In genomic region chr6:111212625-111213024, GRCh38 we compare ENCODE assay signal across 25 cellular contexts.
DNase-seq lines count a peak whose midpoint lies in the region; ATAC-seq, FAIRE-seq and TF ChIP-seq lines count a peak whose summit lies in the region.
"Had no signal": no experiment of that assay in that cellular context is flagged by ENCODE, and none has a peak within 500 bp of the region (broad histone marks: within the 10 kb centered on the region; RNA-seq: fewer than 3 reads in every experiment).

No MANE protein-coding gene starts in this region.

- no peak overlapping the region for H3K4ac ChIP-seq in IMR-90 (ENCODE audit: low read depth, low read length)

- H3K9ac ChIP-seq in IMR-90 (ENCODE audit: low read depth, low read length) (no peak overlapping the region), K562 (ENCODE audit: insufficient read depth in 1 of 2, low read depth in 2 of 2, low read length in 2 of 2) (no peak overlapping the region), Karpas-422 (ENCODE audit: low read length) (no peak overlapping the region)

- no peaks in the 10 kb centered on the region for H3K79me1 ChIP-seq in IMR-90 (ENCODE audit: low read depth in 1 of 2, low read length in 2 of 2)

- no peak overlapping the region for H3K27ac Mint-ChIP-seq in CD4-positive, alpha-beta T cell
- H3K27ac Mint-ChIP-seq in activated naive CD4-positive, alpha-beta T cell treated with anti-CD3 and anti-CD28 coated beads, Interleukin-2, amount 10 ng/mL, durations not matched to agents 7 days and 5 days = no peak overlapping the region
- H3K27ac Mint-ChIP-seq: B cell; CD4-positive, alpha-beta memory T cell; CD8-positive, alpha-beta memory T cell had no signal

- H2AK9ac ChIP-seq in IMR-90 (replicated peaks; ENCODE audit: low read depth, low read length, poor library complexity) = no peak overlapping the region

- no peak overlapping the region for H4K5ac ChIP-seq in IMR-90 (ENCODE audit: low read depth, low read length)

- H4K91ac ChIP-seq in IMR-90 (ENCODE audit: insufficient read depth, low read depth, low read length) = no peak overlapping the region

- H3K4me3 ChIP-seq in IMR-90 (ENCODE audit: insufficient read depth, low read depth, low read length) = no peak overlapping the region
- no peak overlapping the region for H3K4me3 ChIP-seq in K562
- no peak overlapping the region for H3K4me3 ChIP-seq in gastrocnemius medialis
- no peak overlapping the region for H3K4me3 ChIP-seq in Karpas-422 (ENCODE audit: low read length)
- H3K4me3 ChIP-seq: BLaER1 treated with 17β-estradiol and CSF1 and Interleukin-3, amounts not matched to agents 10 nM and 100 nM; GM12878 had no signal

- no peak overlapping the region for H3K23ac ChIP-seq in IMR-90 (ENCODE audit: low read depth, low read length)

- H3K9me1 ChIP-seq in IMR-90 (ENCODE audit: insufficient read depth, low read length) (no peaks in the 10 kb centered on the region), K562 (ENCODE audit: control insufficient read depth, insufficient read depth, low read length) (no peaks in the 10 kb centered on the region)

- ATAC-seq in IMR-90 (ENCODE audit: low read depth) (no peak), K562 (no peak), gastrocnemius medialis (no peak)
- ATAC-seq in CD4-positive, alpha-beta T cell (ENCODE audit: poor library complexity) = no peak
- ATAC-seq: GM12878 had no signal

- no peaks in the 10 kb centered on the region; the same call in 1 of the 2 replicates for H3K27me3 ChIP-seq in IMR-90 (ENCODE audit: control insufficient read depth, insufficient read depth, low read length)
- peaks cover 4 to 6% of the 10 kb centered on the region in 2 experiments; a peak in 4 of 5 replicates for H3K27me3 ChIP-seq in K562 (ENCODE audit: control insufficient read depth in 2 of 2, insufficient read depth in 2 of 2, low read length in 2 of 2)
- no peaks in the 10 kb centered on the region for H3K27me3 ChIP-seq in gastrocnemius medialis
- H3K27me3 ChIP-seq in CD4-positive, alpha-beta T cell (ENCODE audit: control insufficient read depth, insufficient read depth, low read length) = no peaks in the 10 kb centered on the region
- H3K27me3 ChIP-seq in Karpas-422 (ENCODE audit: low read length) = no peaks in the 10 kb centered on the region
- H3K27me3 ChIP-seq: BLaER1 treated with 17β-estradiol and CSF1 and Interleukin-3, amounts not matched to agents 10 nM and 100 nM had no signal

- no peak overlapping the region for H2BK120ac ChIP-seq in IMR-90 (ENCODE audit: low read depth, low read length)

- no peaks in the 10 kb centered on the region for H3K9me3 ChIP-seq in IMR-90 (ENCODE audit: control insufficient read depth, insufficient read depth, low read length)
- H3K9me3 ChIP-seq in K562 (replicated peaks; ENCODE audit: control insufficient read depth, insufficient read depth, low read depth, low read length) = no peaks in the 10 kb centered on the region
- H3K9me3 ChIP-seq in gastrocnemius medialis = no peaks in the 10 kb centered on the region
- H3K9me3 ChIP-seq in CD4-positive, alpha-beta T cell (ENCODE audit: control insufficient read depth, low read length) = no peaks in the 10 kb centered on the region
- H3K9me3 ChIP-seq in Karpas-422 (ENCODE audit: low read length) = no peaks in the 10 kb centered on the region
- H3K9me3 ChIP-seq: BLaER1 treated with 17β-estradiol and CSF1 and Interleukin-3, amounts not matched to agents 10 nM and 100 nM had no signal

- H2AFZ ChIP-seq in IMR-90 (replicated peaks; ENCODE audit: low read length, poor library complexity) = no peak overlapping the region
- no peak overlapping the region for H2AFZ ChIP-seq in K562 (ENCODE audit: low read depth, low read length)
- no peak overlapping the region for H2AFZ ChIP-seq in Karpas-422 (ENCODE audit: low read length)

- no peak overlapping the region for H3K27ac ChIP-seq in IMR-90 (ENCODE audit: insufficient read depth, low read length)
- H3K27ac ChIP-seq in K562 (ENCODE audit: extremely low read depth, low read depth, low read length) = no peak overlapping the region
- H3K27ac ChIP-seq in gastrocnemius medialis = peak overlapping the region; percentile 67 to 72 (median 68)
- H3K27ac ChIP-seq in CD4-positive, alpha-beta T cell (ENCODE audit: low read depth, low read length) = no peak overlapping the region
- no peak overlapping the region for H3K27ac ChIP-seq in Karpas-422 (ENCODE audit: low read length)
- H3K27ac ChIP-seq: BLaER1 treated with 17β-estradiol and CSF1 and Interleukin-3, amounts not matched to agents 10 nM and 100 nM; C4-2B had no signal

- in situ Hi-C loops in IMR-90 (cut with MboI; ENCODE audit: low sequenced_read_pairs) = loop anchor here (25.0 kb wide), 1 partner anchor 675 kb away; no protein-coding TSS in a partner anchor
- in situ Hi-C loops in K562 (cut with MboI) = loop anchor here (5.0 kb wide), 1 partner anchor 155 kb away; no protein-coding TSS in a partner anchor
- in situ Hi-C loops in gastrocnemius medialis (cut with MboI; ENCODE audit: low sequenced_read_pairs in 4 of 4) = loop anchor here (5.0 to 25.0 kb wide), 4 partner anchors 150 to 675 kb away; no protein-coding TSS in a partner anchor

- H3K4me3 Mint-ChIP-seq in CD4-positive, alpha-beta T cell = no peak overlapping the region
- H3K4me3 Mint-ChIP-seq in activated naive CD4-positive, alpha-beta T cell treated with anti-CD3 and anti-CD28 coated beads, Interleukin-2, amount 10 ng/mL, durations not matched to agents 7 days and 5 days = no peak overlapping the region
- H3K4me3 Mint-ChIP-seq: B cell; CD4-positive, alpha-beta memory T cell; CD8-positive, alpha-beta memory T cell had no signal

- H3K9me3 Mint-ChIP-seq in CD4-positive, alpha-beta T cell = no peaks in the 10 kb centered on the region
- no peaks in the 10 kb centered on the region for H3K9me3 Mint-ChIP-seq in activated naive CD4-positive, alpha-beta T cell treated with anti-CD3 and anti-CD28 coated beads, Interleukin-2, amount 10 ng/mL, durations not matched to agents 7 days and 5 days
- H3K9me3 Mint-ChIP-seq: CD4-positive, alpha-beta memory T cell; CD8-positive, alpha-beta memory T cell had no signal

- H2AK5ac ChIP-seq in IMR-90 (ENCODE audit: low read depth, low read length) = no peak overlapping the region

- H2BK15ac ChIP-seq in IMR-90 (ENCODE audit: low read depth, low read length) = no peak overlapping the region

- H4K8ac ChIP-seq in IMR-90 (ENCODE audit: low read depth in 2 of 2, low read length in 2 of 2) = no peak overlapping the region

- no peak overlapping the region for H3K18ac ChIP-seq in IMR-90 (ENCODE audit: low read depth, low read length)

- H3K4me1 Mint-ChIP-seq in CD4-positive, alpha-beta T cell (ENCODE audit: low read depth) = peaks cover 6% of the 10 kb centered on the region
- H3K4me1 Mint-ChIP-seq in activated naive CD4-positive, alpha-beta T cell treated with anti-CD3 and anti-CD28 coated beads, Interleukin-2, amount 10 ng/mL, durations not matched to agents 7 days and 5 days = no peaks in the 10 kb centered on the region
- H3K4me1 Mint-ChIP-seq: B cell; CD4-positive, alpha-beta memory T cell; CD8-positive, alpha-beta memory T cell had no signal

- TF ChIP-seq RAD21 in IMR-90 (IDR thresholded peaks at IDR 0.05; ENCODE audit: low read length) = no peak
- no peak for TF ChIP-seq RAD21 in K562 (CRISPR knock-in tag; conservative IDR thresholded peaks at IDR 0.05 in 1 of 2, IDR thresholded peaks at IDR 0.05 in 1 of 2)

- intact Hi-C loops in IMR-90 (cut with micrococcal nuclease) = no loop called here
- intact Hi-C loops in K562 (cut with micrococcal nuclease) = loop anchor here (5.0 kb wide), 2 partner anchors 40 to 180 kb away; no protein-coding TSS in a partner anchor
- intact Hi-C loops in gastrocnemius medialis (cut with DNase I; ENCODE audit: low total_unique reads) = loop anchor here (5.0 to 10.0 kb wide), 2 partner anchors 90 to 128 kb away; partner anchors contain the start of gene SLC16A10
- intact Hi-C loops in CD4-positive, alpha-beta T cell (cut with DNase I, micrococcal nuclease) = loop anchor here (5.0 to 10.0 kb wide), 2 partner anchors 530 to 688 kb away; no protein-coding TSS in a partner anchor

- H2BK20ac ChIP-seq in IMR-90 (ENCODE audit: low read depth, low read length) = no peak overlapping the region

- H3K9me2 ChIP-seq in Karpas-422 (replicated peaks; ENCODE audit: insufficient read depth, low read length) = no peaks in the 10 kb centered on the region

- TF ChIP-seq POLR2A in IMR-90 (IDR thresholded peaks at IDR 0.05; ENCODE audit: low read depth, low read length) (no peak), K562 (conservative IDR thresholded peaks at IDR 0.05) (no peak), gastrocnemius medialis (IDR thresholded peaks at IDR 0.05) (no peak)

- TF ChIP-seq EP300 in K562 (IDR thresholded peaks at IDR 0.05; ENCODE audit: low read length) = no peak

- dilution Hi-C loops in IMR-90 (cut with HindIII; ENCODE audit: low sequenced_read_pairs, unreplicated experiment) = no loop called here

- no peak for TF ChIP-seq CTCF in IMR-90 (conservative IDR thresholded peaks at IDR 0.05; ENCODE audit: low read depth, low read length)
- TF ChIP-seq CTCF in K562 (IDR thresholded peaks at IDR 0.05 in 2 of 3, conservative IDR thresholded peaks at IDR 0.05 in 1 of 3; ENCODE audit: insufficient read depth in 2 of 3, low read depth in 1 of 3, low read length in 3 of 3) = no peak
- no peak for TF ChIP-seq CTCF in gastrocnemius medialis (IDR thresholded peaks at IDR 0.05 in 4 of 5, conservative IDR thresholded peaks at IDR 0.05 in 1 of 5)
- no peak for TF ChIP-seq CTCF in CD4-positive, alpha-beta T cell (IDR thresholded peaks at IDR 0.05)

- no peak overlapping the region for H3K14ac ChIP-seq in IMR-90 (replicated peaks; ENCODE audit: low read depth, low read length)

- H3K36me3 ChIP-seq in IMR-90 (ENCODE audit: control insufficient read depth, insufficient read depth, low read length) = no peaks in the 10 kb centered on the region
- H3K36me3 ChIP-seq in K562 (ENCODE audit: control insufficient read depth, insufficient read depth, low read length) = no peaks in the 10 kb centered on the region
- H3K36me3 ChIP-seq in gastrocnemius medialis = peaks cover 0 to 6% of the 10 kb centered on the region in 2 donors
- H3K36me3 ChIP-seq in Karpas-422 (ENCODE audit: insufficient read depth, low read length) = no peaks in the 10 kb centered on the region

- H3K4me1 ChIP-seq in IMR-90 (ENCODE audit: control insufficient read depth, insufficient read depth, low read length) (no peaks in the 10 kb centered on the region), K562 (replicated peaks in 1 of 2; ENCODE audit: control insufficient read depth in 2 of 2, insufficient read depth in 2 of 2, low read length in 2 of 2) (peaks cover 0 to 7% of the 10 kb centered on the region in 2 experiments; a peak in 2 of 5 replicates), gastrocnemius medialis (peaks cover 27 to 36% of the 10 kb centered on the region in 2 donors), Karpas-422 (ENCODE audit: low read length) (no peaks in the 10 kb centered on the region)
- H3K4me1 ChIP-seq: BLaER1 treated with 17β-estradiol and CSF1 and Interleukin-3, amounts not matched to agents 10 nM and 100 nM had no signal

- no CpG with 5 or more reads among the region's 3 CpGs for WGBS in IMR-90 (ENCODE audit: extremely low coverage in 2 of 2, insufficient read length in 1 of 2), 2 experiments
- 17% methylated on average over 3 of the region's 3 CpGs for WGBS in K562 (ENCODE audit: insufficient coverage, low coverage, missing lambda C conversion rate)

- POLR2A ChIA-PET in IMR-90 (lab: Charles Lee; ENCODE audit: unreplicated experiment) (no interaction called here), K562 (lab: Yijun Ruan, JAX) (interaction anchor here (1.4 kb wide), 1 partner anchor 39 kb away, joined by 3 read pairs; no protein-coding TSS in a partner anchor)
- POLR2A ChIA-PET in CD4-positive, alpha-beta T cell (lab: Charles Lee) = no interaction called here

- no peak overlapping the region for H3K4me2 ChIP-seq in IMR-90 (ENCODE audit: low read depth, low read length)
- H3K4me2 ChIP-seq in K562 (ENCODE audit: insufficient read depth, low read length) = no peak overlapping the region
- no peak overlapping the region for H3K4me2 ChIP-seq in Karpas-422 (ENCODE audit: low read depth, low read length, poor library complexity, severe bottlenecking)
- H3K4me2 ChIP-seq: BLaER1 treated with 17β-estradiol and CSF1 and Interleukin-3, amounts not matched to agents 10 nM and 100 nM had no signal

- DNase-seq in IMR-90 (no peak), K562 (ENCODE audit: extremely low read depth in 1 of 4, low spot score in 3 of 4) (no peak), gastrocnemius medialis (no peak), Karpas-422 (no peak)
- DNase-seq in CD4-positive, alpha-beta T cell = no peak
- no peak for DNase-seq in activated naive CD4-positive, alpha-beta T cell treated with anti-CD3 and anti-CD28 coated beads, Interleukin-2, amount 10 ng/mL, durations not matched to agents 7 days and 5 days
- DNase-seq: 8988T; AML-193; CD4-positive, alpha-beta memory T cell; CD8-positive, alpha-beta memory T cell; COR-L47; DMS 273 treated with DMSO at 0.1 percent for 48 hours; DMS153; DMS53; DMS79; DND-41; EL; GDM1 had no signal

- no peaks in the 10 kb centered on the region for H3K79me2 ChIP-seq in K562 (ENCODE audit: control insufficient read depth, insufficient read depth, low read length)
- H3K79me2 ChIP-seq in Karpas-422 (ENCODE audit: low read length) = no peaks in the 10 kb centered on the region

- H3K56ac ChIP-seq in IMR-90 (ENCODE audit: extremely low read depth, insufficient read depth, low read length) = no peak overlapping the region

- no peaks in the 10 kb centered on the region for H4K20me1 ChIP-seq in IMR-90 (ENCODE audit: insufficient read depth, low read length)
- 0 out of 2 replicates have a peak, but pooled peaks cover 3% of the 10 kb centered on the region for H4K20me1 ChIP-seq in K562 (replicated peaks; ENCODE audit: control insufficient read depth, insufficient read depth, low read length)
- no peaks in the 10 kb centered on the region for H4K20me1 ChIP-seq in Karpas-422 (ENCODE audit: insufficient read depth, low read depth, low read length)

- BruUV-seq in IMR-90 (replicated peaks; lab: Mats Ljungman, UMichigan) (no TSS peak), K562 (replicated peaks; lab: Mats Ljungman, UMichigan) (no TSS peak)

- peaks cover 6% of the 10 kb centered on the region for H3K36me3 Mint-ChIP-seq in CD4-positive, alpha-beta T cell (ENCODE audit: low read depth)
- no peaks in the 10 kb centered on the region for H3K36me3 Mint-ChIP-seq in activated naive CD4-positive, alpha-beta T cell treated with anti-CD3 and anti-CD28 coated beads, Interleukin-2, amount 10 ng/mL, durations not matched to agents 7 days and 5 days
- H3K36me3 Mint-ChIP-seq: CD8-positive, alpha-beta memory T cell had no signal

- FAIRE-seq in K562 (lab: Jason Lieb, UNC) = no peak
- FAIRE-seq: A204.1, GM12878, GM12892, GM18507 had no signal

- no peak overlapping the region for H2BK5ac ChIP-seq in IMR-90 (ENCODE audit: low read depth, low read length, poor library complexity, severe bottlenecking)

- no peaks in the 10 kb centered on the region for H3K27me3 Mint-ChIP-seq in CD4-positive, alpha-beta T cell
- H3K27me3 Mint-ChIP-seq in activated naive CD4-positive, alpha-beta T cell treated with anti-CD3 and anti-CD28 coated beads, Interleukin-2, amount 10 ng/mL, durations not matched to agents 7 days and 5 days = no peaks in the 10 kb centered on the region
- H3K27me3 Mint-ChIP-seq: B cell had no signal

- CTCF ChIA-PET in IMR-90 (lab: Yijun Ruan, JAX) (interaction anchor here (1.2 kb wide), 1 partner anchor 155 kb away, joined by 4 read pairs; no protein-coding TSS in a partner anchor), K562 (lab: Yijun Ruan, JAX; ENCODE audit: low intra/inter-chr PET ratio) (no interaction called here)
- CTCF ChIA-PET in CD4-positive, alpha-beta T cell (lab: Charles Lee) = no interaction called here
- CTCF ChIA-PET in activated naive CD4-positive, alpha-beta T cell treated with anti-CD3 and anti-CD28 coated beads, Interleukin-2, amount 10 ng/mL, durations not matched to agents 7 days and 5 days (lab: Charles Lee) = interaction anchor here (0.7 to 2.7 kb wide), 7 partner anchors 48 to 685 kb away, joined by 3 to 12 read pairs (median 3); no protein-coding TSS in a partner anchor

Comparison
In these comparisons a context has a peak if more than half of its experiments do, and no peak if none do; other contexts are left out.
1. H3K27ac ChIP-seq: peak in gastrocnemius medialis (4 of 4); none in IMR-90 (single experiment), K562 (single experiment), CD4-positive, alpha-beta T cell (single experiment) and Karpas-422 (single experiment).
2. CTCF ChIA-PET loops: an anchor here in IMR-90 (1.2 kb wide) and activated naive CD4-positive, alpha-beta T cell treated with anti-CD3 and anti-CD28 coated beads, Interleukin-2, amount 10 ng/mL, durations not matched to agents 7 days and 5 days (0.7 to 2.7 kb wide); none called in K562 and CD4-positive, alpha-beta T cell.